ENCODE assay signal across 27 cellular contexts in the genomic region with DNA sequence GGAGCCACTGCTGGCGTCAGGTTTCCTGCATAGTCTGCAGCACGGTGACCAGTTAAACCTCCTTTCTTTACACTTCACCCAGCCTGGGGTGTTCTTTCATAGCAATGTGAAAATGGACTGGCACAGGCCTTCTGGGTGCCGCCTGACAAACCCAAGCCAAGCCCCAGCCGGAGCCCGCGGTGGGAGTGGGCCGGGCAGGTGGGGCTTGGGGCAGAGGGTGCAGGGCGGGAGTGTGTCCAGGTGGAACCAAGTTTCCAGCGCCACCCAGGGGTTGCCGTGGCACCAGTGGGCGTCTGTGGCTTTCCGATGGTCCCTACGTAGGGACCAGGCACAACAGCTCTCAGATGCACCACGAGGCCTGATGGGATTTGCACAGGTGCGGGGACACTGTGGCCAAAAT.
"Had no signal": no experiment of that assay in that cellular context is flagged by ENCODE, and none has a peak within 500 bp of the region (broad histone marks: within the 10 kb centered on the region; RNA-seq: fewer than 3 reads in every experiment).

No MANE protein-coding gene starts in this region.

- H3K27ac ChIP-seq: body of pancreas, breast epithelium, WERI-Rb-1 had no signal

- H3K4me1 ChIP-seq: breast epithelium had no signal

- H3K36me3 ChIP-seq: breast epithelium, MG63, WERI-Rb-1 had no signal

- DNase-seq: activated CD4-positive, alpha-beta T cell treated with anti-CD3 and anti-CD28 coated beads, Interleukin-2, amount 10 ng/mL, durations not matched to agents 24 days and 14 days; activated CD4-positive, alpha-beta T cell treated with anti-CD3 and anti-CD28 coated beads, Interleukin-2, amount 50 U/mL, for 4 hours; activated CD4-positive, CD25-positive, alpha-beta regulatory T cell; activated CD8-positive, alpha-beta T cell treated with anti-CD3 and anti-CD28 coated beads for 36 hours; activated naive CD4-positive, alpha-beta T cell treated with anti-CD3 and anti-CD28 coated beads, Interleukin-2, amount 50 U/mL, for 16 hours; activated T-cell treated with anti-CD3 and anti-CD28 coated beads, Interleukin-2, amount 50 U/mL, for 1 hour; activated T-cell treated with anti-CD3 and anti-CD28 coated beads, Interleukin-2, amount 50 U/mL, for 72 hours; Kasumi-1; KG1; MG63; NCI-H1048; NCI-H1105 treated with DMSO at 0.1 percent for 48 hours; NCI-H1436; NCI-H1694; NCI-H1930; NCI-H2081 treated with DMSO at 0.1 percent for 48 hours; NCI-H226; NCI-H524 treated with DMSO at 0.1 percent for 48 hours; NK-92 treated with Interleukin-12 subunit alpha and Interleukin-12 subunit beta, amount 100 ng/mL, for 24 hours; PC-3; Right ventricle myocardium superior; SW 1271; T1000; WERI-Rb-1 had no signal

- H3K27me3 ChIP-seq: body of pancreas, breast epithelium, MG63 had no signal

- ATAC-seq: activated CD8-positive, alpha-beta T cell treated with anti-CD3 and anti-CD28 coated beads for 36 hours; activated T-cell treated with anti-CD3 and anti-CD28 coated beads, Interleukin-2, amount 50 U/mL, for 72 hours; body of pancreas; PC-3 had no signal

- H3K9me3 ChIP-seq: body of pancreas, breast epithelium, MG63 had no signal

- H3K4me3 ChIP-seq: body of pancreas, breast epithelium, MG63 had no signal

- FAIRE-seq: astrocyte had no signal
